In the genomic region with DNA sequence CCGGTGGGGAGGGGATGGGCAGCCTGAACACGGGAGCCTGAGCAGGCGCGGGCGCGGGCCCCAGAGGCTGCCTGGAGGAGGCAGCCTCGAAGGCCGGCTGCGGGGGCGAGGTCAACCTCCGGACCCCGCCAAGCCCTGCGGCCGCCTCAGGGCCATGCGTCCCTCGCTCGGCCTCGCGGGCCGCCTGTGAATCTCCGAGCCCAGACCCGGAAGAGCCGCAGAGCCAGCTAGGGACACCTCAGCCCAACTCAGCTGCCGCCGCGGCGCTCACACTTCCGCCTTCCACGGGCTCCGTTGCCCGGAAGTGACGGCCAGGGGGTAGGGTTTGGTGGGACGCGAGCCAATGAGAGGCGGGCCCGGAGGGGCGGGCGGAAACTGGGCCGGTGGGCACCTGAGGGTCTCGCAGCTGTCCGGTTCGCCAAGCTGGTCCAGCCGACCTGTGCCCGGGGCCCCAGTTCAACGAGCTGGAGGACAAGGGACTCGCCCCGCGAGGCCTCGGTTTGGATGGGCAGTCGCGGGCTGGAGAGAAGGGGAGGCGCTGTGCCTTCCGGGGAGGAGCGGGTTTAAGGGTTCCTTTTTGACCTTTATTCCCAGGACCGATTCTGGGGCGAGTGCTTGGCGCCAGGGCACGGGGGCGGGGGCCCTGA, we compare ENCODE assay signal across 8 cellular contexts. TPM values are rescaled to one million over a fixed set of nuclear protein-coding genes. Genes with fewer than 3 reads are reported as not detected.
DNase-seq lines count a peak whose midpoint lies in the region.

Gene SLC38A10, minus strand, starts transcription at position 277 of the 647 bp plus-strand sequence. CDS start 386 bp downstream, outside the sequence.

- H4K91ac ChIP-seq in neuronal stem cell (ENCODE audit: low read depth, low read length, poor library complexity) = no peak within 1 kb of the TSS

- H3K4me2 ChIP-seq in neuronal stem cell (ENCODE audit: insufficient read depth, low read length, poor library complexity, severe bottlenecking) = peak within 1 kb of the TSS; percentile 98

- H3K9me3 ChIP-seq in MG63 = no peaks in the 10 kb centered on the region
- H3K9me3 ChIP-seq in neuronal stem cell (replicated peaks in 1 of 2; ENCODE audit: control insufficient read depth in 2 of 2, insufficient read depth in 1 of 2, low read depth in 1 of 2, low read length in 2 of 2) = no peaks in the 10 kb centered on the region
- no peaks in the 10 kb centered on the region for H3K9me3 ChIP-seq in subcutaneous abdominal adipose tissue (ENCODE audit: control insufficient read depth in 5 of 5, low read length in 5 of 5)

- peak within 1 kb of the TSS; percentile 22 for H2BK12ac ChIP-seq in neuronal stem cell (ENCODE audit: low read length)

- peak within 1 kb of the TSS; percentile 91 for H3K4me3 ChIP-seq in H7 (ENCODE audit: insufficient read depth, low read depth, low read length)
- peak within 1 kb of the TSS; percentile 89 for H3K4me3 ChIP-seq in MG63
- H3K4me3 ChIP-seq in neuronal stem cell (ENCODE audit: low read length in 2 of 2) = peak within 1 kb of the TSS; percentile 66 to 87
- H3K4me3 ChIP-seq in subcutaneous abdominal adipose tissue (ENCODE audit: low read depth in 1 of 5, low read length in 5 of 5) = peak within 1 kb of the TSS; percentile 76 to 86 (median 79)

- no peak within 1 kb of the TSS for H4K8ac ChIP-seq in neuronal stem cell (ENCODE audit: low read depth, low read length)

- peak within 1 kb of the TSS; percentile 98 for H3K23ac ChIP-seq in neuronal stem cell (ENCODE audit: low read depth, low read length, poor library complexity)

- no peaks in the 10 kb centered on the region for H3K27me3 ChIP-seq in H7 (ENCODE audit: control insufficient read depth, insufficient read depth, low read length)
- H3K27me3 ChIP-seq in MG63 = no peaks in the 10 kb centered on the region
- H3K27me3 ChIP-seq in neuronal stem cell (ENCODE audit: control insufficient read depth in 3 of 3, insufficient read depth in 3 of 3, low read depth in 1 of 3, low read length in 3 of 3) = no peaks in the 10 kb centered on the region
- H3K27me3 ChIP-seq in subcutaneous abdominal adipose tissue (ENCODE audit: control insufficient read depth in 5 of 5, insufficient read depth in 4 of 5, low read length in 5 of 5) = no peaks in the 10 kb centered on the region

- H3K79me1 ChIP-seq in neuronal stem cell (ENCODE audit: low read depth, low read length) = peaks cover 15% of the 10 kb centered on the region

- H3K9ac ChIP-seq in neuronal stem cell (ENCODE audit: low read depth, low read length, poor library complexity) (peak within 1 kb of the TSS; percentile 94), subcutaneous abdominal adipose tissue (ENCODE audit: low read length in 5 of 5) (peak within 1 kb of the TSS; percentile 44 to 98 (median 93))

- H3K36me3 ChIP-seq in H7 (replicated peaks; ENCODE audit: control insufficient read depth, insufficient read depth, low read length) (no peaks in the 10 kb centered on the region), MG63 (peaks cover 9% of the 10 kb centered on the region), neuronal stem cell (replicated peaks in 1 of 2; ENCODE audit: control insufficient read depth in 2 of 2, insufficient read depth in 2 of 2, low read length in 2 of 2) (peaks cover 0 to 5% of the 10 kb centered on the region in 2 donors), subcutaneous abdominal adipose tissue (ENCODE audit: control insufficient read depth in 5 of 5, insufficient read depth in 5 of 5, low read length in 5 of 5) (peaks cover 0 to 8% (median 1%) of the 10 kb centered on the region in 5 donors)

- peak; percentile 81 for DNase-seq in GDM1 (lab: John Stamatoyannopoulos, UW)
- DNase-seq in H7 = peak; percentile 100
- peak; percentile 92 for DNase-seq in MG63
- DNase-seq in SK-N-DZ (ENCODE audit: low spot score) = peak; percentile 83
- peak; percentile 94 for DNase-seq in activated naive CD4-positive, alpha-beta T cell treated with Interleukin-2 at 50 U/mL for 16 hours
- DNase-seq in foreskin melanocyte = peak; percentile 77
- peak; percentile 66 for DNase-seq in neuronal stem cell (ENCODE audit: low spot score)

- H3K27ac ChIP-seq in neuronal stem cell (replicated peaks; ENCODE audit: low read length) = no peak within 1 kb of the TSS
- peak within 1 kb of the TSS; percentile 94 for H3K27ac ChIP-seq in subcutaneous abdominal adipose tissue (ENCODE audit: low read depth, low read length)

- H2BK15ac ChIP-seq in neuronal stem cell (ENCODE audit: low read length) = no peak within 1 kb of the TSS

- H2AK5ac ChIP-seq in neuronal stem cell (ENCODE audit: low read depth, low read length) = peak within 1 kb of the TSS; percentile 75

- peak within 1 kb of the TSS; percentile 94 for H3K18ac ChIP-seq in neuronal stem cell (ENCODE audit: low read length)

- H3K4ac ChIP-seq in neuronal stem cell (ENCODE audit: low read length) = peak within 1 kb of the TSS; percentile 37

- H2AFZ ChIP-seq in neuronal stem cell (ENCODE audit: low read length) = peak within 1 kb of the TSS; percentile 94

- H2BK5ac ChIP-seq in neuronal stem cell (ENCODE audit: low read length) = peak within 1 kb of the TSS; percentile 7

- peak within 1 kb of the TSS; percentile 56 for H3K14ac ChIP-seq in neuronal stem cell (ENCODE audit: low read length)

- no CpG with 5 or more reads among the region's 59 CpGs for WGBS in neuronal stem cell (ENCODE audit: extremely low coverage in 2 of 2, insufficient read length in 2 of 2, insufficient replicate concordance in 1 of 2), 2 donors

- no peak within 1 kb of the TSS for H2BK120ac ChIP-seq in neuronal stem cell (ENCODE audit: low read depth, low read length)

- H3K4me1 ChIP-seq in neuronal stem cell (ENCODE audit: control insufficient read depth in 2 of 2, insufficient read depth in 1 of 2, low read depth in 1 of 2, low read length in 2 of 2) (peaks cover 5 to 9% of the 10 kb centered on the region in 2 donors), subcutaneous abdominal adipose tissue (ENCODE audit: control insufficient read depth in 5 of 5, insufficient read depth in 5 of 5, low read length in 5 of 5) (peaks cover 0 to 45% (median 35%) of the 10 kb centered on the region in 5 donors)

RNA-seq across cellular contexts. Expression of gene SLC38A10, which starts in this region (rescaled TPM):
- total RNA-seq in H7 (2014; rRNA removed; shearing (Covaris generic)) = 39.1 and 44.2 TPM in 2 replicates
- 76.4 and 121 TPM in 2 replicates for total RNA-seq in MG63 (2014; rRNA removed; shearing (Covaris generic); ENCODE audit: low replicate concordance)
- 37.0 and 51.8 TPM in 2 replicates for polyA plus RNA-seq in SK-N-DZ (2014; cell fraction: cytosol; rRNA removed)
- 68.3 and 105 TPM in 2 replicates for polyA plus RNA-seq in SK-N-DZ (2014; cell fraction: nucleus; rRNA removed)
- polyA plus RNA-seq in neuronal stem cell (2013, experiment 1 of 2) = 7.2 TPM
- 7.3 TPM for polyA plus RNA-seq in neuronal stem cell (2013, experiment 2 of 2)
